Comparison of ENCODE assay signal across 8 cellular contexts in genomic region chr5:72307573-72307967, GRCh38. TPM values are rescaled to one million over a fixed set of nuclear protein-coding genes. Genes with fewer than 3 reads are reported as not detected.
A peak's percentile ranks its signal among the peaks of the same experiment; 100 is the strongest.
DNase-seq lines count a peak whose midpoint lies in the region; ATAC-seq and TF ChIP-seq lines count a peak whose summit lies in the region.

No MANE protein-coding gene starts in this region.

- no peak overlapping the region for H3K23ac ChIP-seq in mesenchymal stem cell (ENCODE audit: low read length in 2 of 2)

- peaks cover 0 to 39% (median 15%) of the 10 kb centered on the region in 9 donors for H3K36me3 ChIP-seq in heart right ventricle
- H3K36me3 ChIP-seq in body of pancreas (replicated peaks in 1 of 2; ENCODE audit: insufficient read depth in 1 of 2, low read depth in 2 of 2) = peaks cover 0 to 8% of the 10 kb centered on the region in 2 donors
- peaks cover 11 to 32% of the 10 kb centered on the region in 2 experiments for H3K36me3 ChIP-seq in mesenchymal stem cell (ENCODE audit: control insufficient read depth in 1 of 2, insufficient read depth in 2 of 2, low read depth in 1 of 2, low read length in 2 of 2)
- H3K36me3 ChIP-seq in aorta (ENCODE audit: control insufficient read depth in 1 of 2, insufficient read depth in 2 of 2, low read length in 1 of 2) = no peaks in the 10 kb centered on the region

- no peak for ATAC-seq in heart right ventricle
- no peak for ATAC-seq in left ventricle myocardium superior
- ATAC-seq in body of pancreas = no peak
- no peak for ATAC-seq in aorta (ENCODE audit: low FRiP score)
- ATAC-seq in HG03045 (IDR thresholded peaks at IDR 0.05; ENCODE audit: unreplicated experiment) = no peak

- H3K27me3 ChIP-seq in heart right ventricle (no peaks in the 10 kb centered on the region), body of pancreas (no peaks in the 10 kb centered on the region), mesenchymal stem cell (ENCODE audit: control insufficient read depth in 1 of 2, insufficient read depth in 1 of 2, low read length in 2 of 2) (no peaks in the 10 kb centered on the region), aorta (ENCODE audit: control insufficient read depth in 1 of 2, insufficient read depth in 2 of 2, low read length in 1 of 2) (no peaks in the 10 kb centered on the region)

- TF ChIP-seq POLR2A in body of pancreas (IDR thresholded peaks at IDR 0.05) = no peak

- no peak overlapping the region for H2BK5ac ChIP-seq in mesenchymal stem cell (ENCODE audit: low read depth, low read length, poor library complexity, severe bottlenecking)

- 5 to 7% methylated on average over 8 of the region's 8 CpGs for WGBS in heart right ventricle, 2 donors
- 0 to 1% methylated on average over 8 of the region's 8 CpGs for WGBS in body of pancreas, 2 donors
- 36% methylated on average over 6 of the region's 8 CpGs for WGBS in mesenchymal stem cell
- WGBS in aorta, 2 donors = 1% methylated on average over 8 of the region's 8 CpGs

- peak overlapping the region; percentile 34 for H2BK120ac ChIP-seq in mesenchymal stem cell (ENCODE audit: low read depth, low read length)

- H2BK12ac ChIP-seq in mesenchymal stem cell (ENCODE audit: low read length in 2 of 2) = no peak overlapping the region

- no peak for TF ChIP-seq CTCF in heart right ventricle (IDR thresholded peaks at IDR 0.05)
- no peak for TF ChIP-seq CTCF in body of pancreas (IDR thresholded peaks at IDR 0.05)

- no peak overlapping the region for H2AFZ ChIP-seq in mesenchymal stem cell (ENCODE audit: low read depth, low read length)

- DNase-seq in heart right ventricle (no peak), left ventricle myocardium superior (no peak), body of pancreas (no peak), mesenchymal stem cell (no peak), aorta (no peak), glomerular visceral epithelial cell (ENCODE audit: extremely low spot score) (no peak), mucosa of gallbladder (ENCODE audit: low spot score) (no peak)

- intact Hi-C loops in heart right ventricle (cut with DNase I) = loop anchor here in 8 of 10 donors (2.0 to 10.0 kb wide), 8 partner anchors 55 to 525 kb away; no protein-coding TSS in a partner anchor
- intact Hi-C loops in left ventricle myocardium superior (cut with micrococcal nuclease) = loop anchor here (10.0 kb wide), 1 partner anchor 173 kb away; no protein-coding TSS in a partner anchor
- intact Hi-C loops in body of pancreas (cut with DNase I) = loop anchor here (10.0 kb wide), 2 partner anchors 163 to 523 kb away; no protein-coding TSS in a partner anchor
- intact Hi-C loops in aorta (cut with DNase I) = loop anchor here (5.0 kb wide), 6 partner anchors 60 to 525 kb away; partner anchors contain the start of gene MAP1B (in 1 of the 2)

- H3K4me1 ChIP-seq in heart right ventricle = peaks cover 0 to 28% (median 12%) of the 10 kb centered on the region in 9 donors
- H3K4me1 ChIP-seq in body of pancreas = peaks cover 14% of the 10 kb centered on the region
- H3K4me1 ChIP-seq in mesenchymal stem cell (ENCODE audit: control insufficient read depth, insufficient read depth, low read depth, low read length) = peaks cover 1% of the 10 kb centered on the region
- H3K4me1 ChIP-seq in aorta (ENCODE audit: control insufficient read depth in 1 of 2, insufficient read depth in 2 of 2, low read length in 2 of 2) = peaks cover 0 to 8% of the 10 kb centered on the region in 2 donors

- H3K9me3 ChIP-seq in heart right ventricle (no peaks in the 10 kb centered on the region), body of pancreas (no peaks in the 10 kb centered on the region), mesenchymal stem cell (ENCODE audit: control insufficient read depth, low read length) (no peaks in the 10 kb centered on the region), aorta (ENCODE audit: control insufficient read depth, low read length) (no peaks in the 10 kb centered on the region)

- peak overlapping the region; percentile 76 for H3K4me2 ChIP-seq in mesenchymal stem cell (ENCODE audit: low read length, poor library complexity, severe bottlenecking)

- no peak overlapping the region for H3K14ac ChIP-seq in mesenchymal stem cell (ENCODE audit: low read length in 2 of 2)

- peaks cover 19% of the 10 kb centered on the region for H3K79me1 ChIP-seq in mesenchymal stem cell (replicated peaks; ENCODE audit: low read length, poor library complexity, severe bottlenecking)

- no peak overlapping the region for H4K8ac ChIP-seq in mesenchymal stem cell (ENCODE audit: low read length)

- H4K91ac ChIP-seq in mesenchymal stem cell (ENCODE audit: low read length) = no peak overlapping the region

- H2BK15ac ChIP-seq in mesenchymal stem cell (ENCODE audit: low read depth, poor library complexity, severe bottlenecking) = no peak overlapping the region

- H3K27ac ChIP-seq in heart right ventricle (peak overlapping the region; percentile 68 to 97 (median 94)), body of pancreas (peak overlapping the region; percentile 86 to 98 (median 94)), mesenchymal stem cell (ENCODE audit: low read length, poor library complexity, severe bottlenecking) (peak overlapping the region; percentile 97), aorta (ENCODE audit: low read depth in 1 of 2, low read length in 2 of 2) (peak overlapping the region; percentile 69 to 70)

- H3K4me3 ChIP-seq in heart right ventricle (peak overlapping the region; percentile 44 to 82 (median 70)), body of pancreas (peak overlapping the region; percentile 8 to 90), mesenchymal stem cell (ENCODE audit: insufficient read depth in 1 of 2, low read depth in 1 of 2, low read length in 2 of 2) (peak overlapping the region; percentile 87 to 89), aorta (ENCODE audit: low read length in 2 of 2) (peak overlapping the region; percentile 16 to 28)

- H2AK5ac ChIP-seq in mesenchymal stem cell (ENCODE audit: low read length, severe bottlenecking) = no peak overlapping the region

- H3K9ac ChIP-seq in mesenchymal stem cell (ENCODE audit: low read length) = peak overlapping the region; percentile 97

- peak overlapping the region; percentile 85 to 97 for H3K18ac ChIP-seq in mesenchymal stem cell (ENCODE audit: low read depth in 1 of 2, low read length in 2 of 2)

- H3K4ac ChIP-seq in mesenchymal stem cell (ENCODE audit: low read depth in 1 of 2, low read length in 2 of 2) = peak overlapping the region in 1 of 2 experiments; percentile 19

RNA-seq across cellular contexts. Expression of gene MRPS27, which starts 12.5 kb away (rescaled TPM):
- total RNA-seq in heart right ventricle = 10 to 100 TPM; 55.7 to 91.8 (median 79.2) TPM
- polyA plus RNA-seq in heart right ventricle = 10 to 100 TPM; 20.8 to 42.9 TPM
- total RNA-seq in left ventricle myocardium superior = 80.1 TPM
- total RNA-seq in body of pancreas = 10 to 100 TPM; 25.4 to 52.7 TPM
- polyA plus RNA-seq in mesenchymal stem cell (2013, experiment 1 of 2) = 34.7 TPM
- polyA plus RNA-seq in mesenchymal stem cell (2013, experiment 2 of 2) = 34.6 TPM
- 10 to 100 TPM; 37.0 to 42.1 TPM for total RNA-seq in aorta
- 10 to 100 TPM; 22.5 to 32.4 TPM for polyA plus RNA-seq in aorta
- 35.3 TPM for total RNA-seq in mucosa of gallbladder

RNA-seq across cellular contexts. Expression of gene PTCD2, which starts 12.6 kb away (rescaled TPM):
- total RNA-seq in heart right ventricle (10 to 100 TPM; 11.3 to 28.9 (median 22.5) TPM), left ventricle myocardium superior (17.7 TPM), body of pancreas (1 to 10 TPM; 2.6 to 3.9 TPM), aorta (1 to 10 TPM; 4.2 to 9.3 TPM), mucosa of gallbladder (7.7 TPM)
- polyA plus RNA-seq in heart right ventricle (1 to 10 TPM; 1.8 to 4.4 TPM), aorta (1 to 10 TPM; 2.6 to 4.3 TPM)
- 5.4 TPM for polyA plus RNA-seq in mesenchymal stem cell (2013, experiment 1 of 2)
- 4.9 TPM for polyA plus RNA-seq in mesenchymal stem cell (2013, experiment 2 of 2)

Comparison
In these comparisons a context has a peak if more than half of its experiments do, and no peak if none do; other contexts are left out.
1. H3K4me3 ChIP-seq: peak in every context shown above with its lines; median percentile 88 in mesenchymal stem cell; 70 in heart right ventricle; 49 in body of pancreas; 22 in aorta.